ENCODE assay signal across 2 cellular contexts in the genomic region with DNA sequence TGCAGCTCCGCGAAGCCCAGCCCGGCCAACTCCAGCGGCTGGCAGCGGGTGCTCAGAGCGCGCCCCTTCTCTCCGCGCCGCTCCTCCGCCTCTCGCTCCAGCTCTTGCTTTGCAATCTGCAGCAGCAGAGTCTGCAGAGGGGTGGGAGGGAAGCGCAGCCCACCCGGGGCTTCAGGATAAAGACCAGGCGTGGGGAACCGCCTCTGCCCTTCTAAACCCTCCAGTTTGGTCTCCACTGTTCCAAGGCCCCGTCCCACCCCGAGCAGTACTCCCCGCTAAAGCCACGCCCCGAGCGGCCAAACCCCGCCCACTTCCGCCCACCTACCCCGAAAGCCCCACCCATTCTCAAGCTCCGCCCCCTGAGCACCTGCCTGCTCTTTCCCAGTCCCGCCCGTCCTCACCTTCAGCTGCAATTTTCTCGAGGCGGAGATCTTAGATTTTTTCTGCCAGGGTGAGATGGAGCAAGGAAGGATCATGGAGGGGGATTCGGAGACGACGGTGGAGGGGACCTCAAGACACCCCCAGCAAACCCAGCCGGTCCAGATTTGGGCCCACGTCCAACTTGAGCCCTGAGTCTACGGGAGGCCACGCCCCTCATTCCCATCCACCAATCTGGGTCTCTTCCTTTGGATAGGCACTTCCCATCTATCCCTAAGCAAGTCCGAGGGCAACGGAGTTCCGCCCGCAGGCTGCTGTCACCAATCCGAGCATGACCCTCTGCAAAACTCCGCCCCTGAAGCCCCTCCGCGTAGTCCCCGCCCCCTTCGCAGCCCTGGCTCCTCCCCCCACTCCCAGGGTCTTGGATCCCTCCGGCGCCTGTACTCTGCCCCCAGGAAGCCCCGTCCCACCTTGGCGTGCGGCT.
A peak's percentile ranks its signal among the peaks of the same experiment; 100 is the strongest.
TF ChIP-seq lines count a peak whose summit lies in the region.

No MANE protein-coding gene starts in this region.

TF ChIP-seq in IMR-90, 13 proteins besides CTCF, POLR2A, EP300 and RAD21:
- TF ChIP-seq MXI1 (IDR thresholded peaks at IDR 0.05; ENCODE audit: borderline replicate concordance, low read depth, low read length) (no peak), RCOR1 (IDR thresholded peaks at IDR 0.05; ENCODE audit: insufficient replicate concordance, low read length) (no peak), USF2 (IDR thresholded peaks at IDR 0.05; ENCODE audit: low read depth, low read length) (no peak), NFE2L2 (IDR thresholded peaks at IDR 0.05; ENCODE audit: low read depth, low read length) (no peak), SMC3 (IDR thresholded peaks at IDR 0.05; ENCODE audit: low read depth, low read length) (no peak), RFX5 (IDR thresholded peaks at IDR 0.05; ENCODE audit: low read depth, low read length) (no peak), BHLHE40 (IDR thresholded peaks at IDR 0.05; ENCODE audit: low read depth, low read length) (no peak), MAFK (IDR thresholded peaks at IDR 0.05; ENCODE audit: low read depth, low read length) (no peak), CHD1 (IDR thresholded peaks at IDR 0.05; ENCODE audit: low read depth, low read length) (no peak), MAZ (IDR thresholded peaks at IDR 0.05; ENCODE audit: borderline replicate concordance, low read depth, low read length) (no peak), FOS (IDR thresholded peaks at IDR 0.05; ENCODE audit: low read depth, low read length) (no peak), CEBPB (IDR thresholded peaks at IDR 0.05; ENCODE audit: low read depth, low read length) (no peak)
- TF ChIP-seq, protein P1, sequence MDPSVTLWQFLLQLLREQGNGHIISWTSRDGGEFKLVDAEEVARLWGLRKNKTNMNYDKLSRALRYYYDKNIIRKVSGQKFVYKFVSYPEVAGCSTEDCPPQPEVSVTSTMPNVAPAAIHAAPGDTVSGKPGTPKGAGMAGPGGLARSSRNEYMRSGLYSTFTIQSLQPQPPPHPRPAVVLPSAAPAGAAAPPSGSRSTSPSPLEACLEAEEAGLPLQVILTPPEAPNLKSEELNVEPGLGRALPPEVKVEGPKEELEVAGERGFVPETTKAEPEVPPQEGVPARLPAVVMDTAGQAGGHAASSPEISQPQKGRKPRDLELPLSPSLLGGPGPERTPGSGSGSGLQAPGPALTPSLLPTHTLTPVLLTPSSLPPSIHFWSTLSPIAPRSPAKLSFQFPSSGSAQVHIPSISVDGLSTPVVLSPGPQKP (IDR thresholded peaks at IDR 0.05; ENCODE audit: borderline replicate concordance, low read depth, low read length), result no peak

TF ChIP-seq in SK-N-SH, 30 proteins besides CTCF, POLR2A, EP300 and RAD21:
- TF ChIP-seq, protein P2, sequence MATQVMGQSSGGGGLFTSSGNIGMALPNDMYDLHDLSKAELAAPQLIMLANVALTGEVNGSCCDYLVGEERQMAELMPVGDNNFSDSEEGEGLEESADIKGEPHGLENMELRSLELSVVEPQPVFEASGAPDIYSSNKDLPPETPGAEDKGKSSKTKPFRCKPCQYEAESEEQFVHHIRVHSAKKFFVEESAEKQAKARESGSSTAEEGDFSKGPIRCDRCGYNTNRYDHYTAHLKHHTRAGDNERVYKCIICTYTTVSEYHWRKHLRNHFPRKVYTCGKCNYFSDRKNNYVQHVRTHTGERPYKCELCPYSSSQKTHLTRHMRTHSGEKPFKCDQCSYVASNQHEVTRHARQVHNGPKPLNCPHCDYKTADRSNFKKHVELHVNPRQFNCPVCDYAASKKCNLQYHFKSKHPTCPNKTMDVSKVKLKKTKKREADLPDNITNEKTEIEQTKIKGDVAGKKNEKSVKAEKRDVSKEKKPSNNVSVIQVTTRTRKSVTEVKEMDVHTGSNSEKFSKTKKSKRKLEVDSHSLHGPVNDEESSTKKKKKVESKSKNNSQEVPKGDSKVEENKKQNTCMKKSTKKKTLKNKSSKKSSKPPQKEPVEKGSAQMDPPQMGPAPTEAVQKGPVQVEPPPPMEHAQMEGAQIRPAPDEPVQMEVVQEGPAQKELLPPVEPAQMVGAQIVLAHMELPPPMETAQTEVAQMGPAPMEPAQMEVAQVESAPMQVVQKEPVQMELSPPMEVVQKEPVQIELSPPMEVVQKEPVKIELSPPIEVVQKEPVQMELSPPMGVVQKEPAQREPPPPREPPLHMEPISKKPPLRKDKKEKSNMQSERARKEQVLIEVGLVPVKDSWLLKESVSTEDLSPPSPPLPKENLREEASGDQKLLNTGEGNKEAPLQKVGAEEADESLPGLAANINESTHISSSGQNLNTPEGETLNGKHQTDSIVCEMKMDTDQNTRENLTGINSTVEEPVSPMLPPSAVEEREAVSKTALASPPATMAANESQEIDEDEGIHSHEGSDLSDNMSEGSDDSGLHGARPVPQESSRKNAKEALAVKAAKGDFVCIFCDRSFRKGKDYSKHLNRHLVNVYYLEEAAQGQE (IDR thresholded peaks at IDR 0.05; ENCODE audit: low read depth, low read length), result no peak
- TF ChIP-seq TEAD4 (IDR thresholded peaks at IDR 0.05; ENCODE audit: borderline replicate concordance, insufficient read depth) (no peak), MXI1 (IDR thresholded peaks at IDR 0.05; ENCODE audit: low read depth, low read length) (no peak), PBX3 (IDR thresholded peaks at IDR 0.05) (peak; percentile 28; the same call in 1 of the 2 replicates), EZH2phosphoT487 (IDR thresholded peaks at IDR 0.05; ENCODE audit: borderline replicate concordance, low read depth) (no peak), RFX5 (IDR thresholded peaks at IDR 0.05; ENCODE audit: low read length) (no peak), FOXM1 (IDR thresholded peaks at IDR 0.05; ENCODE audit: low read depth) (no peak)
